7 cellular contexts compared by ENCODE assay signal in the genomic region with DNA sequence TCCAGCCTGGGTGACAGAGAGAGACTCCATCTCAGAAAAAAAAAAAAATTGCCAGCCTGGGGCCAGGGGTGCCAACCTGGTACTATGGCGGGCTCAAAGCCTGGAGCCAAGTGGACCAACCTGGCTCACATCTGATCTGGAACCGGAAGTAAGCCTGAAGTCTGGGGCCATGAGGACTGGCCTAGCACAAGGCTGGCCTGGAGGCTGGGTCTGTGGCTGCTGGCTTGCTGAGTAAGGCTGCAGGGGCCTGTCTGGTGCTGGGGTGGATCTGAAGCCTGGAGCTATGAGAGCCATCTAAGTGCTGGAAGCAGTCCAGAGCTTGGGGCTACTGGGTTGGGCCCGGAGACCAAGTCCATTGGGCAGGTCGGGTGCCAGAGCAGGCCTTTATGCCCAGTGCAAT.
"Had no signal": no experiment of that assay in that cellular context is flagged by ENCODE, and none has a peak within 500 bp of the region (broad histone marks: within the 10 kb centered on the region; RNA-seq: fewer than 3 reads in every experiment).

No MANE protein-coding gene starts in this region.

- DNase-seq: H7, HFFc6 had no signal

- H3K27ac ChIP-seq: HL-60 had no signal

- H3K4me2 ChIP-seq: GM23338 had no signal

- ATAC-seq: GM23338, HCT116, HepG2 had no signal

- H3K4me1 ChIP-seq: HAP-1 had no signal

- H3K4me3 ChIP-seq: GM23338, HAP-1 had no signal

- H3K36me3 ChIP-seq: HAP-1 had no signal

- H2AFZ ChIP-seq: GM23338 had no signal

- H3K9me3 ChIP-seq: HAP-1 had no signal
